In genomic region chr12:26027401-26027800, GRCh38 we compare ENCODE assay signal across 1 cellular context.
TF ChIP-seq lines count a peak whose summit lies in the region.

No MANE protein-coding gene starts in this region.

TF ChIP-seq in HepG2, 621 proteins besides CTCF, POLR2A, EP300 and RAD21:
- TF ChIP-seq, protein P1, sequence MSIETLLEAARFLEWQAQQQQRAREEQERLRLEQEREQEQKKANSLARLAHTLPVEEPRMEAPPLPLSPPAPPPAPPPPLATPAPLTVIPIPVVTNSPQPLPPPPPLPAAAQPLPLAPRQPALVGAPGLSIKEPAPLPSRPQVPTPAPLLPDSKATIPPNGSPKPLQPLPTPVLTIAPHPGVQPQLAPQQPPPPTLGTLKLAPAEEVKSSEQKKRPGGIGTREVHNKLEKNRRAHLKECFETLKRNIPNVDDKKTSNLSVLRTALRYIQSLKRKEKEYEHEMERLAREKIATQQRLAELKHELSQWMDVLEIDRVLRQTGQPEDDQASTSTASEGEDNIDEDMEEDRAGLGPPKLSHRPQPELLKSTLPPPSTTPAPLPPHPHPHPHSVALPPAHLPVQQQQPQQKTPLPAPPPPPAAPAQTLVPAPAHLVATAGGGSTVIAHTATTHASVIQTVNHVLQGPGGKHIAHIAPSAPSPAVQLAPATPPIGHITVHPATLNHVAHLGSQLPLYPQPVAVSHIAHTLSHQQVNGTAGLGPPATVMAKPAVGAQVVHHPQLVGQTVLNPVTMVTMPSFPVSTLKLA (IDR thresholded peaks at IDR 0.05), result no peak
